In the genomic region with DNA sequence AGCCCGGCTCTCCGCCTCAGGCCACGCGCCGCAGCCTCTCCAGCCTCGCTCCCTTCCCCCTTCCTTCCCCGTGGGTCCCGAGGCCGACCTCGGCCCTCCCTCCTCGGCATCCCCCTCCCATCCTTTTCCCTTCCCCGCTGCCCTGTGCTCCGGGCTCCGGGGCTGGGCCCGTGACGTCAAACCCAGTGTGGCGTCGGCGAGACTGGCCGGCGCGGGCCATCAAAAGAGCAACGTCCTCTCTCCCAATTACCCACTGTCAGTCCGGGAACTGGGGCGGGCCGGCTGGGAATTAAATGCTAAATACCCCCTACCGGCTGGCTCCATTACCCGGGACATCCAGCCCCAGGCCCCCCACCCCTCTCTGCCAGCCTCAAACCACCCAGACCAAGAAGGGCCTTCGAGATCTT, we compare ENCODE assay signal across 1 cellular context.
A peak's percentile ranks its signal among the peaks of the same experiment; 100 is the strongest.
TF ChIP-seq lines count a peak whose summit lies in the region.

No MANE protein-coding gene starts in this region.

TF ChIP-seq in SK-N-SH treated with all-trans-retinoic acid at 6 μM for 48 hours, 23 proteins besides CTCF, POLR2A, EP300 and RAD21 (continued from another document):
- TF ChIP-seq TSHZ2 (CRISPR knock-in tag; IDR thresholded peaks at IDR 0.05): 0 out of 2 replicates have a peak, but pooled peaks have one; percentile 23
- TF ChIP-seq ZC3H10 (CRISPR knock-in tag; IDR thresholded peaks at IDR 0.05): no peak
TF ChIP-seq in SK-N-SH treated with all-trans-retinoic acid at 6 μM for 48 hours: peak in this region for 2.
